Comparison of ENCODE assay signal across 10 cellular contexts in genomic region chr9:129888809-129889460, GRCh38. TPM values are rescaled to one million over a fixed set of nuclear protein-coding genes. Genes with fewer than 3 reads are reported as not detected.
DNase-seq lines count a peak whose midpoint lies in the region; ATAC-seq and TF ChIP-seq lines count a peak whose summit lies in the region.
"Had no signal": no experiment of that assay in that cellular context is flagged by ENCODE, and none has a peak within 500 bp of the region (broad histone marks: within the 10 kb centered on the region; RNA-seq: fewer than 3 reads in every experiment).

No MANE protein-coding gene starts in this region.

- no peak for TF ChIP-seq EP300 in suprapubic skin (IDR thresholded peaks at IDR 0.05)

- TF ChIP-seq CTCF in heart right ventricle (IDR thresholded peaks at IDR 0.05) (no peak), colonic mucosa (IDR thresholded peaks at IDR 0.05) (no peak), suprapubic skin (IDR thresholded peaks at IDR 0.05) (no peak)

- peaks cover 11% of the 10 kb centered on the region; the same call in 1 of the 2 replicates for H3K79me2 ChIP-seq in Karpas-422 (ENCODE audit: low read length)

- H3K9ac ChIP-seq in Karpas-422 (ENCODE audit: low read length) (peak overlapping the region; percentile 60), colonic mucosa (ENCODE audit: low read depth in 2 of 2, low read length in 2 of 2) (peak overlapping the region in 1 of 2 donors; percentile 54)

- H3K4me1 ChIP-seq in heart right ventricle (peaks cover 3 to 92% (median 39%) of the 10 kb centered on the region in 9 donors), Karpas-422 (ENCODE audit: low read length) (peaks cover 85% of the 10 kb centered on the region), colonic mucosa (peaks cover 11% of the 10 kb centered on the region), suprapubic skin (peaks cover 35% of the 10 kb centered on the region)

- H3K36me3 ChIP-seq in heart right ventricle (peaks cover 0 to 37% (median 0%) of the 10 kb centered on the region in 9 donors), Karpas-422 (ENCODE audit: insufficient read depth, low read length) (peaks cover 13% of the 10 kb centered on the region), colonic mucosa (no peaks in the 10 kb centered on the region), suprapubic skin (peaks cover 25% of the 10 kb centered on the region)

- H3K27ac ChIP-seq in heart right ventricle (peak overlapping the region in 8 of 10 donors; percentile 75 to 92 (median 82)), Karpas-422 (ENCODE audit: low read length) (peak overlapping the region; percentile 93), colonic mucosa (peak overlapping the region; percentile 73), suprapubic skin (no peak overlapping the region)
- H3K27ac ChIP-seq: C4-2B had no signal

- WGBS in heart right ventricle, 2 donors: 76 to 81% methylated on average over 21 to 23 of the region's 23 CpGs
- 72% methylated on average over 23 of the region's 23 CpGs for WGBS in suprapubic skin

- peak overlapping the region in 9 of 10 donors; percentile 20 to 58 (median 39) for H3K4me3 ChIP-seq in heart right ventricle
- peak overlapping the region; percentile 56 for H3K4me3 ChIP-seq in Karpas-422 (ENCODE audit: low read length)
- H3K4me3 ChIP-seq in colonic mucosa: no peak overlapping the region
- H3K4me3 ChIP-seq in suprapubic skin: peak overlapping the region; percentile 3

- no peaks in the 10 kb centered on the region for H3K9me2 ChIP-seq in Karpas-422 (replicated peaks; ENCODE audit: insufficient read depth, low read length)

- H4K20me1 ChIP-seq in Karpas-422 (ENCODE audit: insufficient read depth, low read depth, low read length): no peaks in the 10 kb centered on the region

- ATAC-seq in heart right ventricle (no peak), Right ventricle myocardium inferior (no peak)

- no peak for DNase-seq in heart right ventricle
- DNase-seq in Right ventricle myocardium inferior (ENCODE audit: missing footprints): no peak
- no peak for DNase-seq in Karpas-422
- DNase-seq in colonic mucosa: no peak
- DNase-seq in suprapubic skin (ENCODE audit: low spot score in 2 of 2): no peak
- DNase-seq in DMS79 (lab: John Stamatoyannopoulos, UW): no peak
- no peak for DNase-seq in HCEC 1CT
- DNase-seq in GM19238 (ENCODE audit: insufficient read length, low spot score): no peak
- DNase-seq: NCI-H1417 treated with DMSO at 0.1 percent for 48 hours had no signal

- intact Hi-C loops in heart right ventricle (cut with DNase I): loop anchor here (5.0 to 10.0 kb wide), 13 partner anchors 43 to 353 kb away; partner anchors contain the start of genes FNBP1 (in 4 of the 10) and GPR107 (in 2 of the 10)
- intact Hi-C loops in Right ventricle myocardium inferior (cut with DNase I): loop anchor here (5.0 kb wide), 2 partner anchors 73 to 348 kb away; no protein-coding TSS in a partner anchor
- intact Hi-C loops in colonic mucosa (cut with DNase I): loop anchor here (5.0 to 10.0 kb wide), 3 partner anchors 153 to 346 kb away; partner anchors contain the start of gene FNBP1

- H3K27me3 ChIP-seq in heart right ventricle: no peaks in the 10 kb centered on the region
- no peaks in the 10 kb centered on the region for H3K27me3 ChIP-seq in Karpas-422 (ENCODE audit: low read length)
- H3K27me3 ChIP-seq in colonic mucosa: no peaks in the 10 kb centered on the region
- H3K27me3 ChIP-seq in suprapubic skin: no peaks in the 10 kb centered on the region

- H3K4me2 ChIP-seq in Karpas-422 (ENCODE audit: low read depth, low read length, poor library complexity, severe bottlenecking): peak overlapping the region; percentile 73

- TF ChIP-seq POLR2A in suprapubic skin (IDR thresholded peaks at IDR 0.05): no peak

- no peak overlapping the region for H2AFZ ChIP-seq in Karpas-422 (ENCODE audit: low read length)

- no peaks in the 10 kb centered on the region for H3K9me3 ChIP-seq in heart right ventricle
- no peaks in the 10 kb centered on the region for H3K9me3 ChIP-seq in Karpas-422 (ENCODE audit: low read length)
- no peaks in the 10 kb centered on the region for H3K9me3 ChIP-seq in colonic mucosa
- no peaks in the 10 kb centered on the region for H3K9me3 ChIP-seq in suprapubic skin

RNA-seq across cellular contexts. Expression of gene USP20, which starts 53.7 kb away (rescaled TPM):
- total RNA-seq in heart right ventricle: 10 to 100 TPM; 10.9 to 16.8 (median 12.5) TPM
- 10 to 100 TPM; 11.0 to 14.7 TPM for polyA plus RNA-seq in heart right ventricle
- total RNA-seq in Right ventricle myocardium inferior: 14.0 TPM
- 11.7 and 40.3 TPM in 2 replicates for total RNA-seq in Karpas-422 (2014; rRNA removed; shearing (Covaris generic); ENCODE audit: low replicate concordance)
- 10 to 100 TPM; 14.7 to 20.0 TPM for total RNA-seq in colonic mucosa
- 10 to 100 TPM; 22.6 to 51.4 (median 34.4) TPM for total RNA-seq in suprapubic skin

RNA-seq across cellular contexts. Expression of gene C9orf78, which starts 53.9 kb away (rescaled TPM):
- total RNA-seq in heart right ventricle: 10 to 100 TPM; 25.7 to 34.6 (median 30.5) TPM
- 10 to 100 TPM; 34.2 to 66.2 TPM for polyA plus RNA-seq in heart right ventricle
- total RNA-seq in Right ventricle myocardium inferior: 32.0 TPM
- 59.7 and 66.9 TPM in 2 replicates for total RNA-seq in Karpas-422 (2014; rRNA removed; shearing (Covaris generic); ENCODE audit: low replicate concordance)
- 10 to 100 TPM; 38.7 to 45.5 TPM for total RNA-seq in colonic mucosa
- 10 to 100 TPM; 32.7 to 71.9 (median 43.7) TPM for total RNA-seq in suprapubic skin
